In genomic region chr11:121451178-121451981, GRCh38 we compare ENCODE assay signal across 1 cellular context.
TF ChIP-seq lines count a peak whose summit lies in the region.

No MANE protein-coding gene starts in this region.

TF ChIP-seq in HepG2, 621 proteins besides CTCF, POLR2A, EP300 and RAD21 (continued from another document):
- TF ChIP-seq ARID5B (CRISPR knock-in tag; IDR thresholded peaks at IDR 0.05) (peak; percentile 70), ZNF382 (CRISPR knock-in tag; IDR thresholded peaks at IDR 0.05; ENCODE audit: borderline replicate concordance) (no peak), HOXA9 (CRISPR knock-in tag; IDR thresholded peaks at IDR 0.05; ENCODE audit: borderline replicate concordance) (0 out of 2 replicates have a peak, but pooled peaks have one; percentile 16), ZNF616 (CRISPR knock-in tag; IDR thresholded peaks at IDR 0.05; ENCODE audit: low read depth) (no peak), ZMYM3 (CRISPR knock-in tag; IDR thresholded peaks at IDR 0.05) (0 out of 2 replicates have a peak, but pooled peaks have one; percentile 11), ZBTB7B (CRISPR knock-in tag; IDR thresholded peaks at IDR 0.05) (no peak), ZNF275 (CRISPR knock-in tag; IDR thresholded peaks at IDR 0.05; ENCODE audit: borderline replicate concordance) (no peak), PHF20 (CRISPR knock-in tag; IDR thresholded peaks at IDR 0.05) (no peak), ZNF879 (CRISPR knock-in tag; IDR thresholded peaks at IDR 0.05) (no peak), ZNF609 (CRISPR knock-in tag; IDR thresholded peaks at IDR 0.05; ENCODE audit: borderline replicate concordance) (peak; percentile 29), ZNF282 (IDR thresholded peaks at IDR 0.05; ENCODE audit: partially characterized antibody) (no peak), CEBPG (CRISPR knock-in tag; IDR thresholded peaks at IDR 0.05) (peak; percentile 47; the same call in 1 of the 2 replicates), FOXP4 (CRISPR knock-in tag; IDR thresholded peaks at IDR 0.05) (peak; percentile 54), PHF8 (CRISPR knock-in tag; IDR thresholded peaks at IDR 0.05) (no peak), MLLT10 (CRISPR knock-in tag; IDR thresholded peaks at IDR 0.05) (no peak), BRF2 (CRISPR knock-in tag; IDR thresholded peaks at IDR 0.05) (no peak), SOX5 (CRISPR knock-in tag; IDR thresholded peaks at IDR 0.05; ENCODE audit: borderline replicate concordance) (peak; percentile 81), ZNF337 (CRISPR knock-in tag; IDR thresholded peaks at IDR 0.05; ENCODE audit: borderline replicate concordance, low read depth) (no peak), DMAP1 (CRISPR knock-in tag; IDR thresholded peaks at IDR 0.05) (peak; percentile 32; the same call in 1 of the 2 replicates), MBNL3 (CRISPR knock-in tag; conservative IDR thresholded peaks at IDR 0.05) (no peak), MLX (CRISPR knock-in tag; IDR thresholded peaks at IDR 0.05) (0 out of 2 replicates have a peak, but pooled peaks have one; percentile 65), SIX4 (CRISPR knock-in tag; IDR thresholded peaks at IDR 0.05) (no peak), ZNF343 (CRISPR knock-in tag; IDR thresholded peaks at IDR 0.05) (peak; percentile 11; the same call in 1 of the 2 replicates), GABPA (IDR thresholded peaks at IDR 0.05; ENCODE audit: low read depth, low read length) (no peak), GABPA (CRISPR knock-in tag; IDR thresholded peaks at IDR 0.05; ENCODE audit: low read depth) (no peak), ZNF326 (CRISPR knock-in tag; IDR thresholded peaks at IDR 0.05; ENCODE audit: borderline replicate concordance) (no peak)
